31 cellular contexts compared by ENCODE assay signal in genomic region chr3:90040554-90040953, GRCh38.
"Had no signal": no experiment of that assay in that cellular context is flagged by ENCODE, and none has a peak within 500 bp of the region (broad histone marks: within the 10 kb centered on the region; RNA-seq: fewer than 3 reads in every experiment).

No MANE protein-coding gene starts in this region.

- H3K4me3 ChIP-seq: Peyer's patch, SJSA1 had no signal

- H3K4me2 ChIP-seq: KMS-11, SK-N-SH had no signal

- H3K4me1 ChIP-seq: Peyer's patch, SJSA1 had no signal

- H3K9me3 ChIP-seq: Peyer's patch, SJSA1, SK-N-SH had no signal

- H3K9ac ChIP-seq: KMS-11, SK-N-SH had no signal

- ATAC-seq: activated CD8-positive, alpha-beta T cell treated with anti-CD3 and anti-CD28 coated beads for 36 hours; activated T-cell treated with anti-CD3 and anti-CD28 coated beads, Interleukin-2, amount 50 U/mL, for 72 hours; activated T-helper 17 cell treated with anti-CD3 and anti-CD28 coated beads, Interleukin-2, amount 50 U/mL, for 72 hours; PC-3 had no signal

- H3K27ac ChIP-seq: brain microvascular endothelial cell, KMS-11, Peyer's patch, SJSA1 had no signal

- DNase-seq: activated CD4-positive, alpha-beta T cell treated with anti-CD3 and anti-CD28 coated beads, Interleukin-2, amount 10 ng/mL, durations not matched to agents 24 days and 14 days; activated CD4-positive, alpha-beta T cell treated with anti-CD3 and anti-CD28 coated beads, Interleukin-2, amount 50 U/mL, for 4 hours; activated CD8-positive, alpha-beta T cell treated with anti-CD3 and anti-CD28 coated beads for 36 hours; activated effector memory CD4-positive, alpha-beta T cell treated with anti-CD3 and anti-CD28 coated beads, Interleukin-2, amount 50 U/mL, for 16 hours; activated naive CD4-positive, alpha-beta T cell; activated naive CD4-positive, alpha-beta T cell treated with anti-CD3 and anti-CD28 coated beads, Interleukin-2, amount 50 U/mL, for 16 hours; activated naive CD8-positive, alpha-beta T cell treated with anti-CD3 and anti-CD28 coated beads for 36 hours; activated T-cell treated with anti-CD3 and anti-CD28 coated beads, Interleukin-2, amount 50 U/mL, for 1 hour; activated T-cell treated with anti-CD3 and anti-CD28 coated beads, Interleukin-2, amount 50 U/mL, for 72 hours; amniotic stem cell; aorta; brain microvascular endothelial cell; central memory CD4-positive, alpha-beta T cell; NCI-H1092 treated with DMSO at 0.1 percent for 48 hours; NCI-H146; NCI-H187; NCI-H2029 treated with DMSO at 0.1 percent for 48 hours; NCI-H2107; NCI-H226; NCI-H446 treated with DMSO at 0.1 percent for 48 hours; NCI-H524; NCI-H69; NCI-H82; PC-3; Peyer's patch; RPMI8226; SHP77 treated with DMSO at 0.1 percent for 48 hours; SK-N-SH had no signal

- H3K27me3 ChIP-seq: brain microvascular endothelial cell, Peyer's patch, SJSA1 had no signal

- H3K36me3 ChIP-seq: brain microvascular endothelial cell, Peyer's patch, SJSA1 had no signal
